3 cellular contexts compared by ENCODE assay signal in the genomic region with DNA sequence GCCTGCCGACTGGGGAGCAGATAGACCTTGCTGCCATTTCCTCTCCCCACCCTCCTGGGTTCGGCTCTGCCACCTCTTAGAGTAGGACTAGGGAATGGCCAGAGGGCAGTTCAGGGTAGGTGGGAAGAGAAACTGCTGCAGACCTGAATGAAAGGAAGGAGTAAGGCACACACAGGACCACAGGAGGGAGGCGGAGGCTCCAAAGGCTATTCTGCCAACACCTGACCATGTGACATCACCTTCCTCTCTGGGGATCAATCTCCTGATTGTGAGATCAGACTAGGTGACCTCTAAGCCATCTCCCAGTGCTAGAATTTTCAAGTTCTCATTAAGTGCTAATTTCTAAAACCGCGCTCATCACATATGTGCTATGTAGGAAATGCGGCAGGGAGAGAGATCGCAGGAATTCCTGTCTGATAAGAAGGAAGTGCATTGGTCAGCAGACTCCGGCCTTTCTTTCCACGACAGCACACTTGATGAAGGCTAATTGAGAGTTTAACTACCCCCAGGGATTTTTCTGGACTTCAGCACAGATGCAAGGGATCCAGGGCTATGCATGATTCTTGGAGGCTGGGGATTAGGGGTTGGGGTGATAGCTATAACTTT.
TF ChIP-seq lines count a peak whose summit lies in the region.

No MANE protein-coding gene starts in this region.

TF ChIP-seq in liver, 16 proteins besides CTCF, POLR2A, EP300 and RAD21:
- TF ChIP-seq NR2F2 (IDR thresholded peaks at IDR 0.05) = peak; percentile 32
- TF ChIP-seq FOXA2 (IDR thresholded peaks at IDR 0.05) = no peak

TF ChIP-seq in HepG2, 621 proteins besides CTCF, POLR2A, EP300 and RAD21:
- TF ChIP-seq CHCHD3 (CRISPR knock-in tag; IDR thresholded peaks at IDR 0.05) (no peak), NFE2L1 (CRISPR knock-in tag; IDR thresholded peaks at IDR 0.05; ENCODE audit: borderline replicate concordance) (no peak), ZNF510 (CRISPR knock-in tag; IDR thresholded peaks at IDR 0.05; ENCODE audit: low read depth) (no peak), U2AF2 (IDR thresholded peaks at IDR 0.05; ENCODE audit: low read depth, low read length) (no peak), PHF5A (CRISPR knock-in tag; IDR thresholded peaks at IDR 0.05; ENCODE audit: low read depth, unreplicated experiment) (no peak), ZNF660 (CRISPR knock-in tag; IDR thresholded peaks at IDR 0.05; ENCODE audit: borderline replicate concordance, low read depth) (no peak), ZNF780A (CRISPR knock-in tag; IDR thresholded peaks at IDR 0.05) (no peak), ZEB1 (IDR thresholded peaks at IDR 0.05; ENCODE audit: insufficient replicate concordance, low read depth) (no peak), SNAI1 (CRISPR knock-in tag; IDR thresholded peaks at IDR 0.05; ENCODE audit: borderline replicate concordance) (no peak), YEATS2 (CRISPR knock-in tag; IDR thresholded peaks at IDR 0.05; ENCODE audit: borderline replicate concordance) (no peak), MAF1 (CRISPR knock-in tag; IDR thresholded peaks at IDR 0.05; ENCODE audit: borderline replicate concordance) (no peak), KAT2B (IDR thresholded peaks at IDR 0.05; ENCODE audit: borderline replicate concordance, low read depth, low read length) (no peak), STAG1 (CRISPR knock-in tag; IDR thresholded peaks at IDR 0.05) (no peak), ZNF746 (CRISPR knock-in tag; IDR thresholded peaks at IDR 0.05) (no peak), TFDP2 (CRISPR knock-in tag; IDR thresholded peaks at IDR 0.05) (no peak), ZNF761 (CRISPR knock-in tag; conservative IDR thresholded peaks at IDR 0.05) (no peak), KLF9 (CRISPR knock-in tag; IDR thresholded peaks at IDR 0.05; ENCODE audit: low read depth) (no peak), DPF2 (CRISPR knock-in tag; IDR thresholded peaks at IDR 0.05; ENCODE audit: borderline replicate concordance, low read depth) (no peak), ZNF672 (CRISPR knock-in tag; IDR thresholded peaks at IDR 0.05) (no peak)
- TF ChIP-seq, protein P1, sequence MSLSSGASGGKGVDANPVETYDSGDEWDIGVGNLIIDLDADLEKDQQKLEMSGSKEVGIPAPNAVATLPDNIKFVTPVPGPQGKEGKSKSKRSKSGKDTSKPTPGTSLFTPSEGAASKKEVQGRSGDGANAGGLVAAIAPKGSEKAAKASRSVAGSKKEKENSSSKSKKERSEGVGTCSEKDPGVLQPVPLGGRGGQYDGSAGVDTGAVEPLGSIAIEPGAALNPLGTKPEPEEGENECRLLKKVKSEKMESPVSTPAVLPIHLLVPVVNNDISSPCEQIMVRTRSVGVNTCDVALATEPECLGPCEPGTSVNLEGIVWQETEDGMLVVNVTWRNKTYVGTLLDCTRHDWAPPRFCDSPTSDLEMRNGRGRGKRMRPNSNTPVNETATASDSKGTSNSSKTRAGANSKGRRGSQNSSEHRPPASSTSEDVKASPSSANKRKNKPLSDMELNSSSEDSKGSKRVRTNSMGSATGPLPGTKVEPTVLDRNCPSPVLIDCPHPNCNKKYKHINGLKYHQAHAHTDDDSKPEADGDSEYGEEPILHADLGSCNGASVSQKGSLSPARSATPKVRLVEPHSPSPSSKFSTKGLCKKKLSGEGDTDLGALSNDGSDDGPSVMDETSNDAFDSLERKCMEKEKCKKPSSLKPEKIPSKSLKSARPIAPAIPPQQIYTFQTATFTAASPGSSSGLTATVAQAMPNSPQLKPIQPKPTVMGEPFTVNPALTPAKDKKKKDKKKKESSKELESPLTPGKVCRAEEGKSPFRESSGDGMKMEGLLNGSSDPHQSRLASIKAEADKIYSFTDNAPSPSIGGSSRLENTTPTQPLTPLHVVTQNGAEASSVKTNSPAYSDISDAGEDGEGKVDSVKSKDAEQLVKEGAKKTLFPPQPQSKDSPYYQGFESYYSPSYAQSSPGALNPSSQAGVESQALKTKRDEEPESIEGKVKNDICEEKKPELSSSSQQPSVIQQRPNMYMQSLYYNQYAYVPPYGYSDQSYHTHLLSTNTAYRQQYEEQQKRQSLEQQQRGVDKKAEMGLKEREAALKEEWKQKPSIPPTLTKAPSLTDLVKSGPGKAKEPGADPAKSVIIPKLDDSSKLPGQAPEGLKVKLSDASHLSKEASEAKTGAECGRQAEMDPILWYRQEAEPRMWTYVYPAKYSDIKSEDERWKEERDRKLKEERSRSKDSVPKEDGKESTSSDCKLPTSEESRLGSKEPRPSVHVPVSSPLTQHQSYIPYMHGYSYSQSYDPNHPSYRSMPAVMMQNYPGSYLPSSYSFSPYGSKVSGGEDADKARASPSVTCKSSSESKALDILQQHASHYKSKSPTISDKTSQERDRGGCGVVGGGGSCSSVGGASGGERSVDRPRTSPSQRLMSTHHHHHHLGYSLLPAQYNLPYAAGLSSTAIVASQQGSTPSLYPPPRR (CRISPR knock-in tag; IDR thresholded peaks at IDR 0.05; ENCODE audit: borderline replicate concordance) = no peak

TF ChIP-seq in H1, 55 proteins besides CTCF, POLR2A, EP300 and RAD21:
- TF ChIP-seq KDM1A (IDR thresholded peaks at IDR 0.05; ENCODE audit: borderline replicate concordance, low read length) (no peak), RFX5 (IDR thresholded peaks at IDR 0.05; ENCODE audit: borderline replicate concordance, low read depth, low read length) (no peak), SAP30 (IDR thresholded peaks at IDR 0.05; ENCODE audit: insufficient read depth, insufficient replicate concordance, low read length) (no peak), BACH1 (IDR thresholded peaks at IDR 0.05; ENCODE audit: low read length) (no peak), SRF (IDR thresholded peaks at IDR 0.05; ENCODE audit: low read depth, low read length) (no peak), SP2 (IDR thresholded peaks at IDR 0.05; ENCODE audit: low read length) (no peak), KDM4A (IDR thresholded peaks at IDR 0.05; ENCODE audit: low read depth, low read length, severe bottlenecking) (no peak), HDAC2 (IDR thresholded peaks at IDR 0.05; ENCODE audit: borderline replicate concordance in 1 of 2, low read depth in 2 of 2, low read length in 2 of 2) (no peak), TBP (IDR thresholded peaks at IDR 0.05; ENCODE audit: low read depth, low read length) (no peak), EGR1 (IDR thresholded peaks at IDR 0.05; ENCODE audit: borderline replicate concordance, low read depth, low read length) (no peak), SP1 (IDR thresholded peaks at IDR 0.05; ENCODE audit: low read depth, low read length) (no peak), BRCA1 (IDR thresholded peaks at IDR 0.05; ENCODE audit: low read depth, low read length) (no peak), SIX5 (IDR thresholded peaks at IDR 0.05; ENCODE audit: low read depth, low read length) (no peak)
